In genomic region chr19:11754663-11755062, GRCh38 we compare ENCODE assay signal across 36 cellular contexts. TPM values are rescaled to one million over a fixed set of nuclear protein-coding genes. Genes with fewer than 3 reads are reported as not detected.
"Had no signal": no experiment of that assay in that cellular context is flagged by ENCODE, and none has a peak within 500 bp of the region (broad histone marks: within the 10 kb centered on the region; RNA-seq: fewer than 3 reads in every experiment).

No MANE protein-coding gene starts in this region.

- H3K4me3 Mint-ChIP-seq: activated CD4-positive, alpha-beta memory T cell treated with anti-CD3 and anti-CD28 coated beads, Interleukin-2, amount 10 ng/mL, durations not matched to agents 7 days and 5 days; activated CD4-positive, alpha-beta T cell treated with anti-CD3 and anti-CD28 coated beads for 36 hours; activated CD4-positive, alpha-beta T cell treated with anti-CD3 and anti-CD28 coated beads, Interleukin-2, amount 10 ng/mL, durations not matched to agents 7 days and 5 days; activated CD8-positive, alpha-beta memory T cell treated with anti-CD3 and anti-CD28 coated beads, Interleukin-2, amount 10 ng/mL, durations not matched to agents 7 days and 5 days; activated CD8-positive, alpha-beta T cell treated with anti-CD3 and anti-CD28 coated beads, Interleukin-2, amount 10 ng/mL, durations not matched to agents 7 days and 5 days; activated naive CD4-positive, alpha-beta T cell treated with anti-CD3 and anti-CD28 coated beads, Interleukin-2, amount 10 ng/mL, durations not matched to agents 7 days and 5 days; activated naive CD4-positive, alpha-beta T cell treated with anti-CD3 and anti-CD28 coated beads, Interleukin-2, amount 50 U/mL, for 24 hours; activated naive CD8-positive, alpha-beta T cell; activated naive CD8-positive, alpha-beta T cell treated with anti-CD3 and anti-CD28 coated beads, Interleukin-2, amount 10 ng/mL, durations not matched to agents 7 days and 5 days; activated naive CD8-positive, alpha-beta T cell treated with anti-CD3 and anti-CD28 coated beads, Interleukin-2, amount 50 U/mL, for 24 hours; activated T-cell treated with anti-CD3 and anti-CD28 coated beads, Interleukin-2, amount 50 U/mL, for 24 hours; brain; T-helper 1 cell treated with Interleukin-12 subunit alpha and Interleukin-12 subunit beta and Interleukin-4 antibody, amounts not matched to agents 30 μg/mL and 1 μg/mL, for 36 hours; T-helper 2 cell treated with Interferon-gamma antibody and Interleukin-4, amounts not matched to agents 5 μg/mL and 100 μg/mL, for 36 hours; WTC11 had no signal

- H3K4me1 Mint-ChIP-seq: activated CD4-positive, alpha-beta memory T cell treated with anti-CD3 and anti-CD28 coated beads, Interleukin-2, amount 10 ng/mL, durations not matched to agents 7 days and 5 days; activated CD4-positive, alpha-beta T cell treated with anti-CD3 and anti-CD28 coated beads for 36 hours; activated CD4-positive, alpha-beta T cell treated with anti-CD3 and anti-CD28 coated beads, Interleukin-2, amount 10 ng/mL, durations not matched to agents 7 days and 5 days; activated CD8-positive, alpha-beta memory T cell treated with anti-CD3 and anti-CD28 coated beads, Interleukin-2, amount 10 ng/mL, durations not matched to agents 7 days and 5 days; activated naive CD4-positive, alpha-beta T cell treated with anti-CD3 and anti-CD28 coated beads, Interleukin-2, amount 10 ng/mL, durations not matched to agents 7 days and 5 days; activated naive CD4-positive, alpha-beta T cell treated with anti-CD3 and anti-CD28 coated beads, Interleukin-2, amount 50 U/mL, for 24 hours; activated naive CD8-positive, alpha-beta T cell treated with anti-CD3 and anti-CD28 coated beads, Interleukin-2, amount 10 ng/mL, durations not matched to agents 7 days and 5 days; activated naive CD8-positive, alpha-beta T cell treated with anti-CD3 and anti-CD28 coated beads, Interleukin-2, amount 50 U/mL, for 24 hours; brain; WTC11 had no signal

- H3K27me3 ChIP-seq: ascending aorta had no signal

- H3K27me3 Mint-ChIP-seq: activated naive CD4-positive, alpha-beta T cell treated with anti-CD3 and anti-CD28 coated beads, Interleukin-2, amount 10 ng/mL, durations not matched to agents 7 days and 5 days had no signal

- DNase-seq: activated CD4-positive, alpha-beta memory T cell treated with anti-CD3 and anti-CD28 coated beads, Interleukin-2, amount 10 ng/mL, durations not matched to agents 7 days and 5 days; activated CD4-positive, alpha-beta T cell treated with anti-CD3 and anti-CD28 coated beads for 1 hour; activated CD4-positive, alpha-beta T cell treated with anti-CD3 and anti-CD28 coated beads for 36 hours; activated CD4-positive, alpha-beta T cell treated with anti-CD3 and anti-CD28 coated beads for 48 hours; activated CD4-positive, alpha-beta T cell treated with anti-CD3 and anti-CD28 coated beads, Interleukin-2, amount 10 ng/mL, durations not matched to agents 7 days and 5 days; activated CD4-positive, alpha-beta T cell treated with anti-CD3 and anti-CD28 coated beads, Interleukin-2, amount 50 U/mL, for 48 hours; activated CD4-positive, CD25-positive, alpha-beta regulatory T cell; activated CD8-positive, alpha-beta memory T cell treated with anti-CD3 and anti-CD28 coated beads for 24 hours; activated CD8-positive, alpha-beta memory T cell treated with anti-CD3 and anti-CD28 coated beads, Interleukin-2, amount 10 ng/mL, durations not matched to agents 7 days and 5 days; activated CD8-positive, alpha-beta memory T cell treated with anti-CD3 and anti-CD28 coated beads, Interleukin-2, amount 50 U/mL, for 48 hours; activated CD8-positive, alpha-beta T cell treated with anti-CD3 and anti-CD28 coated beads, Interleukin-2, amount 10 ng/mL, durations not matched to agents 7 days and 5 days; activated effector memory CD4-positive, alpha-beta T cell treated with Interleukin-2 at 50 U/mL for 16 hours; activated gamma-delta T cell; activated naive CD4-positive, alpha-beta T cell treated with anti-CD3 and anti-CD28 coated beads, Interleukin-2, amount 10 ng/mL, durations not matched to agents 7 days and 5 days; activated naive CD4-positive, alpha-beta T cell treated with Interleukin-2 at 50 U/mL for 16 hours; activated naive CD8-positive, alpha-beta T cell treated with anti-CD3 and anti-CD28 coated beads, Interleukin-2, amount 10 ng/mL, durations not matched to agents 7 days and 5 days; activated naive CD8-positive, alpha-beta T cell treated with anti-CD3 and anti-CD28 coated beads, Interleukin-2, amount 50 U/mL, for 24 hours; activated T-cell treated with anti-CD3 and anti-CD28 coated beads, Interleukin-2, amount 50 U/mL, for 24 hours; activated T-cell treated with anti-CD3 and anti-CD28 coated beads, Interleukin-2, amount 50 U/mL, for 48 hours; amygdala; anterior cingulate cortex; central memory CD4-positive, alpha-beta T cell; T-helper 1 cell; T-helper 2 cell; T-helper 9 cell; WERI-Rb-1 had no signal

- H3K27ac Mint-ChIP-seq: activated CD4-positive, alpha-beta memory T cell treated with anti-CD3 and anti-CD28 coated beads, Interleukin-2, amount 10 ng/mL, durations not matched to agents 7 days and 5 days; activated CD4-positive, alpha-beta T cell treated with anti-CD3 and anti-CD28 coated beads for 36 hours; activated CD4-positive, alpha-beta T cell treated with anti-CD3 and anti-CD28 coated beads, Interleukin-2, amount 10 ng/mL, durations not matched to agents 7 days and 5 days; activated CD8-positive, alpha-beta memory T cell treated with anti-CD3 and anti-CD28 coated beads, Interleukin-2, amount 10 ng/mL, durations not matched to agents 7 days and 5 days; activated CD8-positive, alpha-beta T cell treated with anti-CD3 and anti-CD28 coated beads, Interleukin-2, amount 10 ng/mL, durations not matched to agents 7 days and 5 days; activated naive CD4-positive, alpha-beta T cell treated with anti-CD3 and anti-CD28 coated beads, Interleukin-2, amount 10 ng/mL, durations not matched to agents 7 days and 5 days; activated naive CD4-positive, alpha-beta T cell treated with anti-CD3 and anti-CD28 coated beads, Interleukin-2, amount 50 U/mL, for 24 hours; activated naive CD8-positive, alpha-beta T cell; activated naive CD8-positive, alpha-beta T cell treated with anti-CD3 and anti-CD28 coated beads, Interleukin-2, amount 10 ng/mL, durations not matched to agents 7 days and 5 days; activated naive CD8-positive, alpha-beta T cell treated with anti-CD3 and anti-CD28 coated beads, Interleukin-2, amount 50 U/mL, for 24 hours; activated T-cell treated with anti-CD3 and anti-CD28 coated beads, Interleukin-2, amount 50 U/mL, for 24 hours; activated T-helper 2 cell treated with anti-CD3 and anti-CD28 coated beads, Interferon-gamma antibody, Interleukin-2, Interleukin-4, amounts not matched to agents 10 μg/mL and 5 μg/mL and 100 μg/mL, durations not matched to agents 14 hours and 24 hours and 36 hours; brain; T-helper 1 cell treated with Interleukin-12 subunit alpha and Interleukin-12 subunit beta and Interleukin-4 antibody, amounts not matched to agents 30 μg/mL and 1 μg/mL, for 36 hours; T-helper 2 cell treated with Interferon-gamma antibody and Interleukin-4, amounts not matched to agents 5 μg/mL and 100 μg/mL, for 36 hours; WTC11 had no signal

- H3K27ac ChIP-seq: ascending aorta, WERI-Rb-1 had no signal

- H3K4me3 ChIP-seq: ascending aorta had no signal

- ATAC-seq: activated CD4-positive, alpha-beta T cell treated with anti-CD3 and anti-CD28 coated beads for 36 hours; activated CD4-positive, CD25-positive, alpha-beta regulatory T cell treated with anti-CD3 and anti-CD28 coated beads, Interleukin-2, amount 50 U/mL, for 24 hours; activated CD8-positive, alpha-beta memory T cell treated with anti-CD3 and anti-CD28 coated beads, Interleukin-2, amount 10 ng/mL, durations not matched to agents 7 days and 5 days; activated CD8-positive, alpha-beta T cell treated with anti-CD3 and anti-CD28 coated beads, Interleukin-2, amount 10 ng/mL, durations not matched to agents 7 days and 5 days; activated naive CD8-positive, alpha-beta T cell treated with anti-CD3 and anti-CD28 coated beads, Interleukin-2, amount 50 U/mL, for 24 hours; WTC11 had no signal

- H3K36me3 ChIP-seq: ascending aorta, WERI-Rb-1 had no signal

- H3K36me3 Mint-ChIP-seq: activated naive CD4-positive, alpha-beta T cell treated with anti-CD3 and anti-CD28 coated beads, Interleukin-2, amount 10 ng/mL, durations not matched to agents 7 days and 5 days; brain; WTC11 had no signal

- H3K4me1 ChIP-seq: ascending aorta had no signal

- FAIRE-seq: TTC549 had no signal

RNA-seq across cellular contexts. Expression of gene ZNF491, which starts 43.7 kb away (rescaled TPM):
- total RNA-seq: ascending aorta had no signal
